ENCODE assay signal across 8 cellular contexts in genomic region chr10:73786512-73786885, GRCh38. TPM values are rescaled to one million over a fixed set of nuclear protein-coding genes. Genes with fewer than 3 reads are reported as not detected.
DNase-seq lines count a peak whose midpoint lies in the region; ATAC-seq and TF ChIP-seq lines count a peak whose summit lies in the region.

No MANE protein-coding gene starts in this region.

- H3K4me3 ChIP-seq in astrocyte of the cerebellum (ENCODE audit: low read depth, low read length) (peak overlapping the region; percentile 97), lower lobe of right lung (peak overlapping the region; percentile 67), upper lobe of right lung (peak overlapping the region; percentile 86)

- H3K27me3 ChIP-seq in lower lobe of right lung (ENCODE audit: low read depth) = no peaks in the 10 kb centered on the region
- H3K27me3 ChIP-seq in upper lobe of right lung = no peaks in the 10 kb centered on the region

- peak overlapping the region; percentile 93 for H3K27ac Mint-ChIP-seq in activated naive CD4-positive, alpha-beta T cell treated with anti-CD3 and anti-CD28 coated beads, Interleukin-2, amount 10 ng/mL, durations not matched to agents 7 days and 5 days

- CTCF ChIA-PET in activated naive CD4-positive, alpha-beta T cell treated with anti-CD3 and anti-CD28 coated beads, Interleukin-2, amount 10 ng/mL, durations not matched to agents 7 days and 5 days (lab: Charles Lee) = interaction anchor here (0.8 to 1.4 kb wide), 6 partner anchors 13 to 93 kb away, joined by 3 to 7 read pairs (median 3); a partner anchor contains a TSS

- H3K4me1 Mint-ChIP-seq in activated naive CD4-positive, alpha-beta T cell treated with anti-CD3 and anti-CD28 coated beads, Interleukin-2, amount 10 ng/mL, durations not matched to agents 7 days and 5 days = peaks cover 54% of the 10 kb centered on the region

- TF ChIP-seq CTCF in astrocyte of the cerebellum (IDR thresholded peaks at IDR 0.05; ENCODE audit: low read depth, low read length, missing control alignments) (no peak), lower lobe of right lung (IDR thresholded peaks at IDR 0.05) (no peak), upper lobe of right lung (IDR thresholded peaks at IDR 0.05) (no peak)

- no peaks in the 10 kb centered on the region for H3K27me3 Mint-ChIP-seq in activated naive CD4-positive, alpha-beta T cell treated with anti-CD3 and anti-CD28 coated beads, Interleukin-2, amount 10 ng/mL, durations not matched to agents 7 days and 5 days

- H3K4me1 ChIP-seq in lower lobe of right lung = peaks cover 44% of the 10 kb centered on the region
- peaks cover 33% of the 10 kb centered on the region for H3K4me1 ChIP-seq in upper lobe of right lung

- H3K27ac ChIP-seq in lower lobe of right lung (peak overlapping the region; percentile 90), upper lobe of right lung (peak overlapping the region; percentile 85)

- in situ Hi-C loops in astrocyte of the cerebellum (cut with HindIII; ENCODE audit: low sequenced_read_pairs) = no loop called here

- intact Hi-C loops in lower lobe of right lung (cut with DNase I) = no loop called here
- intact Hi-C loops in upper lobe of right lung (cut with DNase I) = no loop called here

- H3K36me3 Mint-ChIP-seq in activated naive CD4-positive, alpha-beta T cell treated with anti-CD3 and anti-CD28 coated beads, Interleukin-2, amount 10 ng/mL, durations not matched to agents 7 days and 5 days = peaks cover 27% of the 10 kb centered on the region

- no peak for ATAC-seq in lower lobe of right lung
- ATAC-seq in upper lobe of right lung = no peak

- DNase-seq in activated naive CD4-positive, alpha-beta T cell treated with anti-CD3 and anti-CD28 coated beads, Interleukin-2, amount 10 ng/mL, durations not matched to agents 7 days and 5 days = no peak
- DNase-seq in activated naive CD4-positive, alpha-beta T cell treated with Interleukin-2 at 50 U/mL for 16 hours = no peak
- DNase-seq in astrocyte of the cerebellum (ENCODE audit: low read depth) = no peak
- no peak for DNase-seq in lower lobe of right lung
- no peak for DNase-seq in upper lobe of right lung
- DNase-seq in NCI-H2196 (lab: John Stamatoyannopoulos, UW; ENCODE audit: unreplicated experiment) = no peak
- no peak for DNase-seq in hippocampal formation (lab: John Stamatoyannopoulos, UW)
- DNase-seq in cortex of kidney (lab: John Stamatoyannopoulos, UW) = no peak

- H3K4me3 Mint-ChIP-seq in activated naive CD4-positive, alpha-beta T cell treated with anti-CD3 and anti-CD28 coated beads, Interleukin-2, amount 10 ng/mL, durations not matched to agents 7 days and 5 days = peak overlapping the region; percentile 94

- no peaks in the 10 kb centered on the region for H3K9me3 Mint-ChIP-seq in activated naive CD4-positive, alpha-beta T cell treated with anti-CD3 and anti-CD28 coated beads, Interleukin-2, amount 10 ng/mL, durations not matched to agents 7 days and 5 days

- H3K9me3 ChIP-seq in lower lobe of right lung = no peaks in the 10 kb centered on the region
- H3K9me3 ChIP-seq in upper lobe of right lung = no peaks in the 10 kb centered on the region

- H3K36me3 ChIP-seq in lower lobe of right lung = peaks cover 40% of the 10 kb centered on the region
- peaks cover 27% of the 10 kb centered on the region for H3K36me3 ChIP-seq in upper lobe of right lung

RNA-seq across cellular contexts. Expression of gene ZSWIM8, which starts 1.1 kb away (rescaled TPM):
- 125 TPM for total RNA-seq in lower lobe of right lung
- total RNA-seq in upper lobe of right lung = 117 TPM

RNA-seq across cellular contexts. Expression of gene CHCHD1, which starts 4.7 kb away (rescaled TPM):
- total RNA-seq in lower lobe of right lung (21.1 TPM), upper lobe of right lung (19.4 TPM)

RNA-seq across cellular contexts. Expression of gene NDST2, which starts 24.9 kb away (rescaled TPM):
- total RNA-seq in lower lobe of right lung (32.3 TPM), upper lobe of right lung (35.0 TPM)

RNA-seq across cellular contexts. Expression of gene SEC24C, which starts 42.3 kb away (rescaled TPM):
- total RNA-seq in lower lobe of right lung = 71.4 TPM
- total RNA-seq in upper lobe of right lung = 71.0 TPM
